ENCODE assay signal across 1 cellular context in genomic region chr1:201925301-201925567, GRCh38.
TF ChIP-seq lines count a peak whose summit lies in the region.

No MANE protein-coding gene starts in this region.

TF ChIP-seq in K562, 482 proteins besides CTCF, POLR2A, EP300 and RAD21:
- TF ChIP-seq, protein P1, sequence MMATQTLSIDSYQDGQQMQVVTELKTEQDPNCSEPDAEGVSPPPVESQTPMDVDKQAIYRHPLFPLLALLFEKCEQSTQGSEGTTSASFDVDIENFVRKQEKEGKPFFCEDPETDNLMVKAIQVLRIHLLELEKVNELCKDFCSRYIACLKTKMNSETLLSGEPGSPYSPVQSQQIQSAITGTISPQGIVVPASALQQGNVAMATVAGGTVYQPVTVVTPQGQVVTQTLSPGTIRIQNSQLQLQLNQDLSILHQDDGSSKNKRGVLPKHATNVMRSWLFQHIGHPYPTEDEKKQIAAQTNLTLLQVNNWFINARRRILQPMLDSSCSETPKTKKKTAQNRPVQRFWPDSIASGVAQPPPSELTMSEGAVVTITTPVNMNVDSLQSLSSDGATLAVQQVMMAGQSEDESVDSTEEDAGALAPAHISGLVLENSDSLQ (IDR thresholded peaks at IDR 0.05) = peak; percentile 94
- TF ChIP-seq MEIS2 (IDR thresholded peaks at IDR 0.05; ENCODE audit: partially characterized antibody) (peak; percentile 99), NCOR1 (IDR thresholded peaks at IDR 0.05) (no peak), SRF (CRISPR knock-in tag; IDR thresholded peaks at IDR 0.05) (peak in 1 of 2 experiments; percentile 95; a peak in 2 of 4 replicates), TCF3 (CRISPR knock-in tag; IDR thresholded peaks at IDR 0.05) (0 out of 2 replicates have a peak, but pooled peaks have one; percentile 21), MTA1 (IDR thresholded peaks at IDR 0.05; ENCODE audit: borderline replicate concordance) (peak; percentile 76; the same call in 1 of the 2 replicates), ZEB2 (IDR thresholded peaks at IDR 0.05) (peak; percentile 97; the same call in 1 of the 2 replicates), SOX6 (IDR thresholded peaks at IDR 0.05) (peak; percentile 46; the same call in 1 of the 2 replicates), KDM1A (IDR thresholded peaks at IDR 0.05) (peak in 1 of 2 experiments; percentile 19; a peak in 1 of 4 replicates), NR2C2 (CRISPR knock-in tag; IDR thresholded peaks at IDR 0.05) (no peak), NR2C2 (tag; IDR thresholded peaks at IDR 0.05) (peak; percentile 43; the same call in 1 of the 2 replicates), CEBPG (CRISPR knock-in tag; IDR thresholded peaks at IDR 0.05) (no peak), CEBPG (tag; conservative IDR thresholded peaks at IDR 0.05 in 1 of 2, IDR thresholded peaks at IDR 0.05 in 1 of 2) (0 out of 4 replicates have a peak, but pooled peaks of 1 of the 2 experiments have one; percentile 39), CBX3 (IDR thresholded peaks at IDR 0.05; ENCODE audit: borderline replicate concordance in 1 of 2, low read length in 2 of 2) (peak in 1 of 2 experiments; percentile 4; a peak in 1 of 3 replicates), ZNF263 (CRISPR knock-in tag; IDR thresholded peaks at IDR 0.05; ENCODE audit: borderline replicate concordance) (no peak), TBL1XR1 (IDR thresholded peaks at IDR 0.05; ENCODE audit: low read length in 2 of 2) (no peak), TAF1 (IDR thresholded peaks at IDR 0.05; ENCODE audit: control insufficient read depth, extremely low read depth, insufficient read depth, low read length, severe bottlenecking) (no peak), MECOM (CRISPR knock-in tag; IDR thresholded peaks at IDR 0.05) (peak; percentile 93), ARID1B (IDR thresholded peaks at IDR 0.05) (peak; percentile 17), TEAD4 (IDR thresholded peaks at IDR 0.05; ENCODE audit: low read length) (peak; percentile 20; the same call in 1 of the 2 replicates), TEAD4 (CRISPR knock-in tag; IDR thresholded peaks at IDR 0.05; ENCODE audit: borderline replicate concordance) (no peak), MEF2D (tag; conservative IDR thresholded peaks at IDR 0.05; ENCODE audit: low read depth) (0 out of 2 replicates have a peak, but pooled peaks have one; percentile 17), CTBP1 (IDR thresholded peaks at IDR 0.05; ENCODE audit: borderline replicate concordance) (peak; percentile 92), MXI1 (IDR thresholded peaks at IDR 0.05; ENCODE audit: low read depth, low read length) (no peak), NRF1 (conservative IDR thresholded peaks at IDR 0.05 in 1 of 2, IDR thresholded peaks at IDR 0.05 in 1 of 2) (peak; percentile 74 to 76), ZNF408 (CRISPR knock-in tag; IDR thresholded peaks at IDR 0.05; ENCODE audit: low read depth) (no peak), ZNF780A (CRISPR knock-in tag; IDR thresholded peaks at IDR 0.05) (no peak), ETV6 (IDR thresholded peaks at IDR 0.05; ENCODE audit: borderline replicate concordance in 1 of 2, low read depth in 2 of 2, low read length in 1 of 2) (0 out of 4 replicates have a peak, but pooled peaks of 1 of the 2 experiments have one; percentile 21), ETV6 (CRISPR knock-in tag; IDR thresholded peaks at IDR 0.05; ENCODE audit: borderline replicate concordance) (no peak), FOXK1 (CRISPR knock-in tag; IDR thresholded peaks at IDR 0.05; ENCODE audit: borderline replicate concordance) (no peak), ELK3 (CRISPR knock-in tag; IDR thresholded peaks at IDR 0.05) (no peak), PBX2 (CRISPR knock-in tag; IDR thresholded peaks at IDR 0.05; ENCODE audit: low read depth) (peak; percentile 60), PBX2 (tag; conservative IDR thresholded peaks at IDR 0.05; ENCODE audit: low read depth) (peak; percentile 97), SMARCE1 (IDR thresholded peaks at IDR 0.05) (peak; percentile 18; the same call in 1 of the 2 replicates), ZC3H11A (IDR thresholded peaks at IDR 0.05; ENCODE audit: low read depth, low read length) (no peak), FOXA3 (CRISPR knock-in tag; conservative IDR thresholded peaks at IDR 0.05 in 1 of 2, IDR thresholded peaks at IDR 0.05 in 1 of 2) (no peak), RCOR1 (IDR thresholded peaks at IDR 0.05; ENCODE audit: borderline replicate concordance in 1 of 2, low read depth in 2 of 2, low read length in 2 of 2) (peak in 1 of 2 experiments; percentile 63; a peak in 1 of 4 replicates), ZNF175 (CRISPR knock-in tag; IDR thresholded peaks at IDR 0.05; ENCODE audit: low read depth) (0 out of 2 replicates have a peak, but pooled peaks have one; percentile 47), LEF1 (IDR thresholded peaks at IDR 0.05) (peak; percentile 73)
- TF ChIP-seq, protein P2, sequence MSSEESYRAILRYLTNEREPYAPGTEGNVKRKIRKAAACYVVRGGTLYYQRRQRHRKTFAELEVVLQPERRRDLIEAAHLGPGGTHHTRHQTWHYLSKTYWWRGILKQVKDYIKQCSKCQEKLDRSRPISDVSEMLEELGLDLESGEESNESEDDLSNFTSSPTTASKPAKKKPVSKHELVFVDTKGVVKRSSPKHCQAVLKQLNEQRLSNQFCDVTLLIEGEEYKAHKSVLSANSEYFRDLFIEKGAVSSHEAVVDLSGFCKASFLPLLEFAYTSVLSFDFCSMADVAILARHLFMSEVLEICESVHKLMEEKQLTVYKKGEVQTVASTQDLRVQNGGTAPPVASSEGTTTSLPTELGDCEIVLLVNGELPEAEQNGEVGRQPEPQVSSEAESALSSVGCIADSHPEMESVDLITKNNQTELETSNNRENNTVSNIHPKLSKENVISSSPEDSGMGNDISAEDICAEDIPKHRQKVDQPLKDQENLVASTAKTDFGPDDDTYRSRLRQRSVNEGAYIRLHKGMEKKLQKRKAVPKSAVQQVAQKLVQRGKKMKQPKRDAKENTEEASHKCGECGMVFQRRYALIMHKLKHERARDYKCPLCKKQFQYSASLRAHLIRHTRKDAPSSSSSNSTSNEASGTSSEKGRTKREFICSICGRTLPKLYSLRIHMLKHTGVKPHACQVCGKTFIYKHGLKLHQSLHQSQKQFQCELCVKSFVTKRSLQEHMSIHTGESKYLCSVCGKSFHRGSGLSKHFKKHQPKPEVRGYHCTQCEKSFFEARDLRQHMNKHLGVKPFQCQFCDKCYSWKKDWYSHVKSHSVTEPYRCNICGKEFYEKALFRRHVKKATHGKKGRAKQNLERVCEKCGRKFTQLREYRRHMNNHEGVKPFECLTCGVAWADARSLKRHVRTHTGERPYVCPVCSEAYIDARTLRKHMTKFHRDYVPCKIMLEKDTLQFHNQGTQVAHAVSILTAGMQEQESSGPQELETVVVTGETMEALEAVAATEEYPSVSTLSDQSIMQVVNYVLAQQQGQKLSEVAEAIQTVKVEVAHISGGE (CRISPR knock-in tag; IDR thresholded peaks at IDR 0.05) = peak in 1 of 3 experiments; percentile 51; a peak in 1 of 6 replicates
- TF ChIP-seq, protein P3, sequence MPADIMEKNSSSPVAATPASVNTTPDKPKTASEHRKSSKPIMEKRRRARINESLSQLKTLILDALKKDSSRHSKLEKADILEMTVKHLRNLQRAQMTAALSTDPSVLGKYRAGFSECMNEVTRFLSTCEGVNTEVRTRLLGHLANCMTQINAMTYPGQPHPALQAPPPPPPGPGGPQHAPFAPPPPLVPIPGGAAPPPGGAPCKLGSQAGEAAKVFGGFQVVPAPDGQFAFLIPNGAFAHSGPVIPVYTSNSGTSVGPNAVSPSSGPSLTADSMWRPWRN (IDR thresholded peaks at IDR 0.05; ENCODE audit: low read depth) = no peak
